In the genomic region with DNA sequence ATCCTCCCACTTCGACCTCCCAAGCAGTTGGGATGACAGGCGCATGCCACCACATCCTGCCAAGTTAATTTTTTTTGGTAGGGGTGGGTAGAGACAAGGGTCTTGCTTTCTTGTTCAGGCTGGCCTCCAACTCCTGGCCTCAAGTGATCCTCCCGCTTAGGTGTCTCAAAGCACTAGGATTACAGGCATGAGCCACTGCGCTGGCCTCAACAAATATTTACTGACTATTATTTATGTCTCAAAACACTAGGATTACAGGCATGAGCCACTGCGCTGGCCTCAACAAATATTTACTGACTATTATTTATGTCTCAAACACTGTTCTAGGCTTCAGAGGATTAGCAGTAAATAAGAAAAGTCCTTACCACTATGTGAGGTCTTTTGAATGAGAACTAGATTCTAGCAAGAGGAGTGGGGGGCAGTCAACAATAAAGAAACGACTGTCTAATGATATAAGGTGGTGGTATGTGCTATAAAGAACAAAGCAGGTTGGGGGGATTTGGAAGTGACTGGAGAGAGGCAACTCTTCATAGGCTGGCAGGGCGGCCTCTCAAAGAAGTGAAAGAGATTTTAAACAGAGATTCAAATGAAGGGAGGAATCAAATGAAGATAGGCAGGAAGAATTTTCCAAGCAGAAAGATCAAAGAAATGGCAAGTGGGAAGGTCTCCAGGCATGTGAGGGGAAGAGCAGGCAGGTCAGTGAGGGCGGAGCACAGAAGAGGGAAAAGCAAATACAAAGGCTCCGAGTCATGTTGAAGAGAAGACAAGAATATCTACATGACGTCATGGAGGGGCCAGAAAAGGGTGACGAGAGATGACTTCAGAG, we compare ENCODE assay signal across 1 cellular context.
TF ChIP-seq lines count a peak whose summit lies in the region.

No MANE protein-coding gene starts in this region.

TF ChIP-seq in HepG2, 621 proteins besides CTCF, POLR2A, EP300 and RAD21 (continued from another document and continues in another):
- TF ChIP-seq KAT2B (IDR thresholded peaks at IDR 0.05; ENCODE audit: borderline replicate concordance, low read depth, low read length) (no peak), ZNF12 (CRISPR knock-in tag; IDR thresholded peaks at IDR 0.05) (0 out of 2 replicates have a peak, but pooled peaks have one; percentile 69), SP5 (CRISPR knock-in tag; IDR thresholded peaks at IDR 0.05; ENCODE audit: borderline replicate concordance, low read depth) (peak; percentile 99), ZNF607 (CRISPR knock-in tag; IDR thresholded peaks at IDR 0.05; ENCODE audit: borderline replicate concordance) (no peak), REL (CRISPR knock-in tag; conservative IDR thresholded peaks at IDR 0.05) (no peak), NFRKB (IDR thresholded peaks at IDR 0.05) (no peak), GPN1 (CRISPR knock-in tag; IDR thresholded peaks at IDR 0.05; ENCODE audit: borderline replicate concordance) (no peak), HOXA7 (CRISPR knock-in tag; IDR thresholded peaks at IDR 0.05) (no peak), ZNF432 (CRISPR knock-in tag; IDR thresholded peaks at IDR 0.05; ENCODE audit: borderline replicate concordance) (no peak), RARG (CRISPR knock-in tag; IDR thresholded peaks at IDR 0.05; ENCODE audit: low read depth) (no peak), NFYC (CRISPR knock-in tag; IDR thresholded peaks at IDR 0.05) (no peak; the same call in 1 of the 2 replicates), ZNF292 (CRISPR knock-in tag; IDR thresholded peaks at IDR 0.05; ENCODE audit: borderline replicate concordance, low read depth) (no peak), ZNF296 (CRISPR knock-in tag; conservative IDR thresholded peaks at IDR 0.05) (no peak), ZKSCAN8 (CRISPR knock-in tag; IDR thresholded peaks at IDR 0.05; ENCODE audit: borderline replicate concordance) (no peak), MBNL3 (CRISPR knock-in tag; conservative IDR thresholded peaks at IDR 0.05) (no peak), ZNF629 (CRISPR knock-in tag; conservative IDR thresholded peaks at IDR 0.05) (no peak), ATF1 (CRISPR knock-in tag; IDR thresholded peaks at IDR 0.05) (no peak; the same call in none of the 2 replicates), HMG20A (CRISPR knock-in tag; IDR thresholded peaks at IDR 0.05; ENCODE audit: borderline replicate concordance) (peak; percentile 93), ZFP62 (CRISPR knock-in tag; IDR thresholded peaks at IDR 0.05) (no peak), SMYD3 (CRISPR knock-in tag; IDR thresholded peaks at IDR 0.05) (no peak), FOXP1 (IDR thresholded peaks at IDR 0.05) (no peak), FOXP1 (CRISPR knock-in tag; IDR thresholded peaks at IDR 0.05) (peak; percentile 96), ZNF20 (CRISPR knock-in tag; IDR thresholded peaks at IDR 0.05) (no peak), LCORL (IDR thresholded peaks at IDR 0.05) (no peak), LCORL (CRISPR knock-in tag; IDR thresholded peaks at IDR 0.05) (no peak), ZNF331 (CRISPR knock-in tag; IDR thresholded peaks at IDR 0.05) (0 out of 2 replicates have a peak, but pooled peaks have one; percentile 20), ZNF550 (CRISPR knock-in tag; IDR thresholded peaks at IDR 0.05; ENCODE audit: borderline replicate concordance) (no peak), MTF2 (CRISPR knock-in tag; IDR thresholded peaks at IDR 0.05; ENCODE audit: borderline replicate concordance) (no peak), ZNF746 (CRISPR knock-in tag; IDR thresholded peaks at IDR 0.05) (no peak), MTF1 (CRISPR knock-in tag; IDR thresholded peaks at IDR 0.05) (no peak), KLF9 (CRISPR knock-in tag; IDR thresholded peaks at IDR 0.05; ENCODE audit: low read depth) (no peak), KDM5B (CRISPR knock-in tag; IDR thresholded peaks at IDR 0.05; ENCODE audit: borderline replicate concordance) (no peak), POGZ (CRISPR knock-in tag; IDR thresholded peaks at IDR 0.05) (peak; percentile 23; the same call in 1 of the 2 replicates), MAFF (IDR thresholded peaks at IDR 0.05; ENCODE audit: low read depth, low read length) (no peak), ZNF577 (CRISPR knock-in tag; IDR thresholded peaks at IDR 0.05; ENCODE audit: borderline replicate concordance, low read depth) (no peak)
- TF ChIP-seq, protein P1, sequence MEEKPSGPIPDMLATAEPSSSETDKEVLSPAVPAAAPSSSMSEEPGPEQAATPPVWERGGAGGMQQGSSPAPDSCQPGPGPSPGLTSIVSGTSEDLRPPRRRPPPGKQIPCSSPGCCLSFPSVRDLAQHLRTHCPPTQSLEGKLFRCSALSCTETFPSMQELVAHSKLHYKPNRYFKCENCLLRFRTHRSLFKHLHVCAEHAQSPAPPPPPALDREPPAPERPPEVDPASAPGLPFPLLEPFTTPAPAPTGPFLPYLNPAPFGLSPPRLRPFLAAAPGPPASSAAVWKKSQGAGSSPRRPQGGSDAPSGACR (CRISPR knock-in tag; IDR thresholded peaks at IDR 0.05), result no peak
- TF ChIP-seq, protein P2, sequence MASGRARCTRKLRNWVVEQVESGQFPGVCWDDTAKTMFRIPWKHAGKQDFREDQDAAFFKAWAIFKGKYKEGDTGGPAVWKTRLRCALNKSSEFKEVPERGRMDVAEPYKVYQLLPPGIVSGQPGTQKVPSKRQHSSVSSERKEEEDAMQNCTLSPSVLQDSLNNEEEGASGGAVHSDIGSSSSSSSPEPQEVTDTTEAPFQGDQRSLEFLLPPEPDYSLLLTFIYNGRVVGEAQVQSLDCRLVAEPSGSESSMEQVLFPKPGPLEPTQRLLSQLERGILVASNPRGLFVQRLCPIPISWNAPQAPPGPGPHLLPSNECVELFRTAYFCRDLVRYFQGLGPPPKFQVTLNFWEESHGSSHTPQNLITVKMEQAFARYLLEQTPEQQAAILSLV (CRISPR knock-in tag; IDR thresholded peaks at IDR 0.05; ENCODE audit: borderline replicate concordance), result no peak
- TF ChIP-seq, protein P3, sequence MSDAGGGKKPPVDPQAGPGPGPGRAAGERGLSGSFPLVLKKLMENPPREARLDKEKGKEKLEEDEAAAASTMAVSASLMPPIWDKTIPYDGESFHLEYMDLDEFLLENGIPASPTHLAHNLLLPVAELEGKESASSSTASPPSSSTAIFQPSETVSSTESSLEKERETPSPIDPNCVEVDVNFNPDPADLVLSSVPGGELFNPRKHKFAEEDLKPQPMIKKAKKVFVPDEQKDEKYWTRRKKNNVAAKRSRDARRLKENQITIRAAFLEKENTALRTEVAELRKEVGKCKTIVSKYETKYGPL (CRISPR knock-in tag; IDR thresholded peaks at IDR 0.05), result no peak
- TF ChIP-seq, protein P4, sequence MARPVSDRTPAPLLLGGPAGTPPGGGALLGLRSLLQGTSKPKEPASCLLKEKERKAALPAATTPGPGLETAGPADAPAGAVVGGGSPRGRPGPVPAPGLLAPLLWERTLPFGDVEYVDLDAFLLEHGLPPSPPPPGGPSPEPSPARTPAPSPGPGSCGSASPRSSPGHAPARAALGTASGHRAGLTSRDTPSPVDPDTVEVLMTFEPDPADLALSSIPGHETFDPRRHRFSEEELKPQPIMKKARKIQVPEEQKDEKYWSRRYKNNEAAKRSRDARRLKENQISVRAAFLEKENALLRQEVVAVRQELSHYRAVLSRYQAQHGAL (CRISPR knock-in tag; IDR thresholded peaks at IDR 0.05; ENCODE audit: not compliant biosample characterization), result no peak
- TF ChIP-seq, protein P5, sequence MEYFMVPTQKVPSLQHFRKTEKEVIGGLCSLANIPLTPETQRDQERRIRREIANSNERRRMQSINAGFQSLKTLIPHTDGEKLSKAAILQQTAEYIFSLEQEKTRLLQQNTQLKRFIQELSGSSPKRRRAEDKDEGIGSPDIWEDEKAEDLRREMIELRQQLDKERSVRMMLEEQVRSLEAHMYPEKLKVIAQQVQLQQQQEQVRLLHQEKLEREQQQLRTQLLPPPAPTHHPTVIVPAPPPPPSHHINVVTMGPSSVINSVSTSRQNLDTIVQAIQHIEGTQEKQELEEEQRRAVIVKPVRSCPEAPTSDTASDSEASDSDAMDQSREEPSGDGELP (IDR thresholded peaks at IDR 0.05; ENCODE audit: borderline replicate concordance, low read depth), result no peak
- TF ChIP-seq, protein P6, sequence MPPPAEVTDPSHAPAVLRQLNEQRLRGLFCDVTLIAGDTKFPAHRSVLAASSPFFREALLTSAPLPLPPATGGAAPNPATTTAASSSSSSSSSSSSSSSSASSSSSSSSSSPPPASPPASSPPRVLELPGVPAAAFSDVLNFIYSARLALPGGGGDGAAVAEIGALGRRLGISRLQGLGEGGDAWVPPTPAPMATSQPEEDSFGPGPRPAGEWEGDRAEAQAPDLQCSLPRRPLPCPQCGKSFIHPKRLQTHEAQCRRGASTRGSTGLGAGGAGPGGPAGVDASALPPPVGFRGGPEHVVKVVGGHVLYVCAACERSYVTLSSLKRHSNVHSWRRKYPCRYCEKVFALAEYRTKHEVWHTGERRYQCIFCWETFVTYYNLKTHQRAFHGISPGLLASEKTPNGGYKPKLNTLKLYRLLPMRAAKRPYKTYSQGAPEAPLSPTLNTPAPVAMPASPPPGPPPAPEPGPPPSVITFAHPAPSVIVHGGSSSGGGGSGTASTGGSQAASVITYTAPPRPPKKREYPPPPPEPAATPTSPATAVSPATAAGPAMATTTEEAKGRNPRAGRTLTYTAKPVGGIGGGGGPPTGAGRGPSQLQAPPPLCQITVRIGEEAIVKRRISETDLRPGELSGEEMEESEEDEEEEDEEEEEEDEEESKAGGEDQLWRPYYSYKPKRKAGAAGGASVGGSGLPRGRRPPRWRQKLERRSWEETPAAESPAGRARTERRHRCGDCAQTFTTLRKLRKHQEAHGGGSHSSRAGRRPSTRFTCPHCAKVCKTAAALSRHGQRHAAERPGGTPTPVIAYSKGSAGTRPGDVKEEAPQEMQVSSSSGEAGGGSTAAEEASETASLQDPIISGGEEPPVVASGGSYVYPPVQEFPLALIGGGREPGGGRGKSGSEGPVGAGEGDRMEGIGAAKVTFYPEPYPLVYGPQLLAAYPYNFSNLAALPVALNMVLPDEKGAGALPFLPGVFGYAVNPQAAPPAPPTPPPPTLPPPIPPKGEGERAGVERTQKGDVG (CRISPR knock-in tag; IDR thresholded peaks at IDR 0.05; ENCODE audit: borderline replicate concordance), result no peak
- TF ChIP-seq, protein P7, sequence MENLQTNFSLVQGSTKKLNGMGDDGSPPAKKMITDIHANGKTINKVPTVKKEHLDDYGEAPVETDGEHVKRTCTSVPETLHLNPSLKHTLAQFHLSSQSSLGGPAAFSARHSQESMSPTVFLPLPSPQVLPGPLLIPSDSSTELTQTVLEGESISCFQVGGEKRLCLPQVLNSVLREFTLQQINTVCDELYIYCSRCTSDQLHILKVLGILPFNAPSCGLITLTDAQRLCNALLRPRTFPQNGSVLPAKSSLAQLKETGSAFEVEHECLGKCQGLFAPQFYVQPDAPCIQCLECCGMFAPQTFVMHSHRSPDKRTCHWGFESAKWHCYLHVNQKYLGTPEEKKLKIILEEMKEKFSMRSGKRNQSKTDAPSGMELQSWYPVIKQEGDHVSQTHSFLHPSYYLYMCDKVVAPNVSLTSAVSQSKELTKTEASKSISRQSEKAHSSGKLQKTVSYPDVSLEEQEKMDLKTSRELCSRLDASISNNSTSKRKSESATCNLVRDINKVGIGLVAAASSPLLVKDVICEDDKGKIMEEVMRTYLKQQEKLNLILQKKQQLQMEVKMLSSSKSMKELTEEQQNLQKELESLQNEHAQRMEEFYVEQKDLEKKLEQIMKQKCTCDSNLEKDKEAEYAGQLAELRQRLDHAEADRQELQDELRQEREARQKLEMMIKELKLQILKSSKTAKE (CRISPR knock-in tag; IDR thresholded peaks at IDR 0.05; ENCODE audit: borderline replicate concordance), result peak; percentile 85
- TF ChIP-seq, protein P8, sequence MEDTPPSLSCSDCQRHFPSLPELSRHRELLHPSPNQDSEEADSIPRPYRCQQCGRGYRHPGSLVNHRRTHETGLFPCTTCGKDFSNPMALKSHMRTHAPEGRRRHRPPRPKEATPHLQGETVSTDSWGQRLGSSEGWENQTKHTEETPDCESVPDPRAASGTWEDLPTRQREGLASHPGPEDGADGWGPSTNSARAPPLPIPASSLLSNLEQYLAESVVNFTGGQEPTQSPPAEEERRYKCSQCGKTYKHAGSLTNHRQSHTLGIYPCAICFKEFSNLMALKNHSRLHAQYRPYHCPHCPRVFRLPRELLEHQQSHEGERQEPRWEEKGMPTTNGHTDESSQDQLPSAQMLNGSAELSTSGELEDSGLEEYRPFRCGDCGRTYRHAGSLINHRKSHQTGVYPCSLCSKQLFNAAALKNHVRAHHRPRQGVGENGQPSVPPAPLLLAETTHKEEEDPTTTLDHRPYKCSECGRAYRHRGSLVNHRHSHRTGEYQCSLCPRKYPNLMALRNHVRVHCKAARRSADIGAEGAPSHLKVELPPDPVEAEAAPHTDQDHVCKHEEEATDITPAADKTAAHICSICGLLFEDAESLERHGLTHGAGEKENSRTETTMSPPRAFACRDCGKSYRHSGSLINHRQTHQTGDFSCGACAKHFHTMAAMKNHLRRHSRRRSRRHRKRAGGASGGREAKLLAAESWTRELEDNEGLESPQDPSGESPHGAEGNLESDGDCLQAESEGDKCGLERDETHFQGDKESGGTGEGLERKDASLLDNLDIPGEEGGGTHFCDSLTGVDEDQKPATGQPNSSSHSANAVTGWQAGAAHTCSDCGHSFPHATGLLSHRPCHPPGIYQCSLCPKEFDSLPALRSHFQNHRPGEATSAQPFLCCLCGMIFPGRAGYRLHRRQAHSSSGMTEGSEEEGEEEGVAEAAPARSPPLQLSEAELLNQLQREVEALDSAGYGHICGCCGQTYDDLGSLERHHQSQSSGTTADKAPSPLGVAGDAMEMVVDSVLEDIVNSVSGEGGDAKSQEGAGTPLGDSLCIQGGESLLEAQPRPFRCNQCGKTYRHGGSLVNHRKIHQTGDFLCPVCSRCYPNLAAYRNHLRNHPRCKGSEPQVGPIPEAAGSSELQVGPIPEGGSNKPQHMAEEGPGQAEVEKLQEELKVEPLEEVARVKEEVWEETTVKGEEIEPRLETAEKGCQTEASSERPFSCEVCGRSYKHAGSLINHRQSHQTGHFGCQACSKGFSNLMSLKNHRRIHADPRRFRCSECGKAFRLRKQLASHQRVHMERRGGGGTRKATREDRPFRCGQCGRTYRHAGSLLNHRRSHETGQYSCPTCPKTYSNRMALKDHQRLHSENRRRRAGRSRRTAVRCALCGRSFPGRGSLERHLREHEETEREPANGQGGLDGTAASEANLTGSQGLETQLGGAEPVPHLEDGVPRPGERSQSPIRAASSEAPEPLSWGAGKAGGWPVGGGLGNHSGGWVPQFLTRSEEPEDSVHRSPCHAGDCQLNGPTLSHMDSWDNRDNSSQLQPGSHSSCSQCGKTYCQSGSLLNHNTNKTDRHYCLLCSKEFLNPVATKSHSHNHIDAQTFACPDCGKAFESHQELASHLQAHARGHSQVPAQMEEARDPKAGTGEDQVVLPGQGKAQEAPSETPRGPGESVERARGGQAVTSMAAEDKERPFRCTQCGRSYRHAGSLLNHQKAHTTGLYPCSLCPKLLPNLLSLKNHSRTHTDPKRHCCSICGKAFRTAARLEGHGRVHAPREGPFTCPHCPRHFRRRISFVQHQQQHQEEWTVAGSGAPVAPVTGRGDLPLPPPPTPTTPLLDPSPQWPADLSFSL (CRISPR knock-in tag; IDR thresholded peaks at IDR 0.05), result no peak
- TF ChIP-seq, protein P9, sequence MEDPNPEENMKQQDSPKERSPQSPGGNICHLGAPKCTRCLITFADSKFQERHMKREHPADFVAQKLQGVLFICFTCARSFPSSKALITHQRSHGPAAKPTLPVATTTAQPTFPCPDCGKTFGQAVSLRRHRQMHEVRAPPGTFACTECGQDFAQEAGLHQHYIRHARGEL (CRISPR knock-in tag; IDR thresholded peaks at IDR 0.05), result no peak
